In genomic region chr7:70766109-70766508, GRCh38 we compare ENCODE assay signal across 26 cellular contexts.
"Had no signal": no experiment of that assay in that cellular context is flagged by ENCODE, and none has a peak within 500 bp of the region (broad histone marks: within the 10 kb centered on the region; RNA-seq: fewer than 3 reads in every experiment).

No MANE protein-coding gene starts in this region.

- H3K27me3 Mint-ChIP-seq: naive thymus-derived CD8-positive, alpha-beta T cell; stimulated activated memory B cell treated with anti-CD40 and anti-IgM and Interleukin-4, amounts not matched to agents 10 μg/mL and 1 μg/mL and 100 μg/mL, for 72 hours had no signal

- H3K9me3 ChIP-seq: colonic mucosa, esophagus muscularis mucosa, gastroesophageal sphincter, heart right ventricle, left lung, psoas muscle, sigmoid colon, thoracic aorta, tibial nerve, upper lobe of left lung, uterus had no signal

- H3K36me3 ChIP-seq: uterus had no signal

- H3K27ac Mint-ChIP-seq: naive thymus-derived CD8-positive, alpha-beta T cell; stimulated activated memory B cell treated with anti-CD40 and anti-IgM and Interleukin-4, amounts not matched to agents 10 μg/mL and 1 μg/mL and 100 μg/mL, for 72 hours had no signal

- H3K27ac ChIP-seq: colonic mucosa, esophagus muscularis mucosa, foreskin keratinocyte, gastroesophageal sphincter, heart right ventricle, left lung, psoas muscle, sigmoid colon, thoracic aorta, tibial nerve, upper lobe of left lung, uterus had no signal

- H3K4me3 ChIP-seq: colonic mucosa, esophagus muscularis mucosa, gastroesophageal sphincter, heart right ventricle, left lung, psoas muscle, sigmoid colon, thoracic aorta, tibial nerve, upper lobe of left lung, uterus had no signal

- FAIRE-seq: endothelial cell of umbilical vein, islet of Langerhans had no signal

- ATAC-seq: foreskin keratinocyte; gastroesophageal sphincter; heart right ventricle; left cardiac atrium; left lung; naive thymus-derived CD8-positive, alpha-beta T cell; right cardiac atrium; stimulated activated memory B cell treated with anti-CD40 and anti-IgM and Interleukin-4, amounts not matched to agents 10 μg/mL and 1 μg/mL and 100 μg/mL, for 72 hours; stimulated activated naive CD8-positive, alpha-beta T cell treated with anti-CD3 and anti-CD28 coated beads, Interleukin-15, Interleukin-2, amounts not matched to agents 100 U/mL and 50 U/mL, for 24 hours had no signal

- H3K4me3 Mint-ChIP-seq: stimulated activated memory B cell treated with anti-CD40 and anti-IgM and Interleukin-4, amounts not matched to agents 10 μg/mL and 1 μg/mL and 100 μg/mL, for 72 hours had no signal

- H3K9me3 Mint-ChIP-seq: naive thymus-derived CD8-positive, alpha-beta T cell; stimulated activated memory B cell treated with anti-CD40 and anti-IgM and Interleukin-4, amounts not matched to agents 10 μg/mL and 1 μg/mL and 100 μg/mL, for 72 hours had no signal

- H3K27me3 ChIP-seq: colonic mucosa, esophagus muscularis mucosa, foreskin keratinocyte, gastroesophageal sphincter, heart right ventricle, left lung, sigmoid colon, tibial nerve, upper lobe of left lung, uterus had no signal

- DNase-seq: colonic mucosa; dermis blood vessel endothelial cell; effector memory CD4-positive, alpha-beta T cell; foreskin keratinocyte; heart right ventricle; hippocampal formation; left cardiac atrium; left lung; mesendoderm; naive thymus-derived CD8-positive, alpha-beta T cell; nucleus accumbens; psoas muscle; right cardiac atrium; sigmoid colon; stimulated activated CD4-positive, alpha-beta T cell treated with anti-CD3 and anti-CD28 coated beads, Interleukin-2, amount 100 ng/mL, for 24 hours; stimulated activated CD4-positive, alpha-beta T cell treated with anti-CD3 and anti-CD28 coated beads, Interleukin-4, amount 100 ng/mL, for 4 hours; stimulated activated naive CD8-positive, alpha-beta T cell treated with anti-CD3 and anti-CD28 coated beads, Interleukin-15, Interleukin-2, amounts not matched to agents 100 U/mL and 50 U/mL, for 24 hours; uterus had no signal

- H3K4me1 ChIP-seq: colonic mucosa, foreskin keratinocyte, heart right ventricle, psoas muscle, sigmoid colon, uterus had no signal

- H3K36me3 Mint-ChIP-seq: naive thymus-derived CD8-positive, alpha-beta T cell had no signal
